Comparison of ENCODE assay signal across 35 cellular contexts in the genomic region with DNA sequence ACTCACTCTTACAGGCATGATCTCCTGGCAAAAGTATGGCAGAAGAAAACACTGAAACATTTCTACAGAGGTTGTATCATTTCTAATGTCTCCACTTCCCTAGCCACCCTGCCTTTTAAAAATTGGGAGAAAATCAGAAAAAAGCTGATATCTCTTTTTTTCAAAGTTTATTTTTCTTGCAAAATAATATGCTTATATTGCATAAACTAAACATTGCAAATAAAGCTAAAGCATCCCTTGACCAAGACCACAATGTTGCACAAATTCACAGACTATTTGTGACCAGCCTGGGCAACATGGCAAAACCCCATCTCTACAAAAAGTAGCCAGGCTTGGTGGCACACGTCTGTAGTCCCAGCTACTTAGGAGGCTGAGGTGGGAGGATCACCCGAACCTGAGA.
"Had no signal": no experiment of that assay in that cellular context is flagged by ENCODE, and none has a peak within 500 bp of the region (broad histone marks: within the 10 kb centered on the region; RNA-seq: fewer than 3 reads in every experiment).

No MANE protein-coding gene starts in this region.

- H3K36me3 ChIP-seq: MG63 had no signal

- DNase-seq: Karpas-422, Kasumi-1, MG63, MM.1S, MV-4-11, NCI-H1048, NCI-H1092, NCI-H1092 treated with DMSO at 0.1 percent for 48 hours, NCI-H1105, NCI-H1105 treated with DMSO at 0.1 percent for 48 hours, NCI-H1417, NCI-H1417 treated with DMSO at 0.1 percent for 48 hours, NCI-H1436, NCI-H1436 treated with DMSO at 0.1 percent for 48 hours, NCI-H146, NCI-H1694, NCI-H1694 treated with DMSO at 0.1 percent for 48 hours, NCI-H187, NCI-H187 treated with DMSO at 0.1 percent for 48 hours, NCI-H2029, NCI-H2029 treated with DMSO at 0.1 percent for 48 hours, NCI-H2081, NCI-H2081 treated with DMSO at 0.1 percent for 48 hours, NCI-H2107, NCI-H2171, NCI-H2171 treated with DMSO at 0.1 percent for 48 hours, NCI-H2227 treated with DMSO at 0.1 percent for 48 hours, NCI-H226, NCI-H345, NCI-H446, NCI-H446 treated with DMSO at 0.1 percent for 48 hours, NCI-H510A, NCI-H510A treated with DMSO at 0.1 percent for 48 hours, NCI-H524, NCI-H524 treated with DMSO at 0.1 percent for 48 hours had no signal

- H3K27me3 ChIP-seq: MG63 had no signal

- H3K4me3 ChIP-seq: MG63 had no signal

- H3K9me3 ChIP-seq: MG63 had no signal
